ENCODE assay signal across 3 cellular contexts in genomic region chr7:6655636-6656385, GRCh38.
TF ChIP-seq lines count a peak whose summit lies in the region.

No MANE protein-coding gene starts in this region.

TF ChIP-seq in SK-N-SH, 30 proteins besides CTCF, POLR2A, EP300 and RAD21:
- TF ChIP-seq MXI1 (IDR thresholded peaks at IDR 0.05; ENCODE audit: low read depth, low read length) (no peak), GABPA (IDR thresholded peaks at IDR 0.05; ENCODE audit: low read depth) (no peak), PBX3 (IDR thresholded peaks at IDR 0.05) (no peak), FOXJ3 (CRISPR knock-in tag; IDR thresholded peaks at IDR 0.05) (no peak), EZH2phosphoT487 (IDR thresholded peaks at IDR 0.05; ENCODE audit: borderline replicate concordance, low read depth) (no peak), CHD2 (IDR thresholded peaks at IDR 0.05; ENCODE audit: low read length, partially characterized antibody) (no peak), MAX (IDR thresholded peaks at IDR 0.05; ENCODE audit: low read depth) (no peak), TCF12 (IDR thresholded peaks at IDR 0.05) (no peak), USF1 (IDR thresholded peaks at IDR 0.05; ENCODE audit: borderline replicate concordance, low read depth) (no peak), FOSL2 (IDR thresholded peaks at IDR 0.05; ENCODE audit: borderline replicate concordance, low read depth) (no peak), USF2 (IDR thresholded peaks at IDR 0.05; ENCODE audit: borderline replicate concordance, low read depth, low read length) (no peak), JUND (IDR thresholded peaks at IDR 0.05) (no peak), RCOR1 (IDR thresholded peaks at IDR 0.05; ENCODE audit: low read length) (no peak), GATA2 (CRISPR knock-in tag; IDR thresholded peaks at IDR 0.05) (no peak)

TF ChIP-seq in SK-N-SH treated with all-trans-retinoic acid at 6 μM for 48 hours, 23 proteins besides CTCF, POLR2A, EP300 and RAD21:
- no peak for TF ChIP-seq OSR1 (CRISPR knock-in tag; IDR thresholded peaks at IDR 0.05)
- no peak for TF ChIP-seq ISL1 (CRISPR knock-in tag; IDR thresholded peaks at IDR 0.05)
- no peak for TF ChIP-seq TCF4 (CRISPR knock-in tag; IDR thresholded peaks at IDR 0.05; ENCODE audit: borderline replicate concordance)
- no peak for TF ChIP-seq POU6F1 (CRISPR knock-in tag; IDR thresholded peaks at IDR 0.05; ENCODE audit: borderline replicate concordance, low read depth)
- no peak for TF ChIP-seq TSHZ2 (CRISPR knock-in tag; IDR thresholded peaks at IDR 0.05)
- TF ChIP-seq ZFP30 (CRISPR knock-in tag; IDR thresholded peaks at IDR 0.05) = no peak
- TF ChIP-seq TOX (CRISPR knock-in tag; IDR thresholded peaks at IDR 0.05; ENCODE audit: borderline replicate concordance) = no peak
- no peak for TF ChIP-seq ZC3H10 (CRISPR knock-in tag; IDR thresholded peaks at IDR 0.05)
- TF ChIP-seq ARNTL (CRISPR knock-in tag; IDR thresholded peaks at IDR 0.05; ENCODE audit: borderline replicate concordance, low read depth) = no peak
- no peak for TF ChIP-seq BACH2 (CRISPR knock-in tag; IDR thresholded peaks at IDR 0.05; ENCODE audit: borderline replicate concordance)
- no peak for TF ChIP-seq CSRNP3 (CRISPR knock-in tag; IDR thresholded peaks at IDR 0.05)
- no peak for TF ChIP-seq RARB (CRISPR knock-in tag; IDR thresholded peaks at IDR 0.05)
- TF ChIP-seq ZNF70 (CRISPR knock-in tag; IDR thresholded peaks at IDR 0.05) = no peak

TF ChIP-seq in H1, 55 proteins besides CTCF, POLR2A, EP300 and RAD21:
- TF ChIP-seq SP4 (IDR thresholded peaks at IDR 0.05; ENCODE audit: low read length) (no peak), BRCA1 (IDR thresholded peaks at IDR 0.05; ENCODE audit: low read depth, low read length) (no peak), HDAC2 (IDR thresholded peaks at IDR 0.05; ENCODE audit: borderline replicate concordance in 1 of 2, low read depth in 2 of 2, low read length in 2 of 2) (no peak), CREB1 (IDR thresholded peaks at IDR 0.05) (no peak), RFX5 (IDR thresholded peaks at IDR 0.05; ENCODE audit: borderline replicate concordance, low read depth, low read length) (no peak), GABPA (IDR thresholded peaks at IDR 0.05; ENCODE audit: borderline replicate concordance, insufficient read depth, low read length) (no peak), SIRT6 (IDR thresholded peaks at IDR 0.05; ENCODE audit: low read length) (no peak), SUZ12 (IDR thresholded peaks at IDR 0.05; ENCODE audit: low read length) (no peak), RBBP5 (IDR thresholded peaks at IDR 0.05; ENCODE audit: borderline replicate concordance, low read depth, low read length) (no peak), SRF (IDR thresholded peaks at IDR 0.05; ENCODE audit: low read depth, low read length) (no peak), TCF12 (IDR thresholded peaks at IDR 0.05; ENCODE audit: low read depth, low read length) (no peak)
